Comparison of ENCODE assay signal across 1 cellular context in the genomic region with DNA sequence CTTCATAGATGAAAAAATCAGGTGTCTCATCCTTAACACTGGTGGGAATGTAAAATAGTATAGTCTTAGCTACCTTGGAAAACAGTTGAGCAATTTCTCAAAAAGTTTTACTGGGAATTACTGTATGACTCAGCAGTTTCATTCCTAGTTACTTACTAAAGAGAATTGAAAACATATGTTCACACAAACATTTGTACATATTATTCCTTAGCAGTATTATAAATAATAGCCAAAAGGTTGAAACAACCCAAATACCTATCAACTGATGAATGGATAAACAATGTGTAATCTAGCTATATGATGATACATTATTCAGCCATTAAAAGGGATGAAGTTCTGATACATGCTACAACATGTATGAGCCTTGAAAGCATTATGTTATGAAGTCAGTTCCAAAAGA.
TF ChIP-seq lines count a peak whose summit lies in the region.

No MANE protein-coding gene starts in this region.

TF ChIP-seq in SK-N-SH treated with all-trans-retinoic acid at 6 μM for 48 hours, 23 proteins besides CTCF, POLR2A, EP300 and RAD21:
- no peak for TF ChIP-seq PATZ1 (CRISPR knock-in tag; IDR thresholded peaks at IDR 0.05; ENCODE audit: borderline replicate concordance)
- no peak for TF ChIP-seq SNAI2 (CRISPR knock-in tag; IDR thresholded peaks at IDR 0.05)
- TF ChIP-seq TCF4 (CRISPR knock-in tag; IDR thresholded peaks at IDR 0.05; ENCODE audit: borderline replicate concordance): no peak
- no peak for TF ChIP-seq PPARA (CRISPR knock-in tag; IDR thresholded peaks at IDR 0.05; ENCODE audit: borderline replicate concordance)
